Comparison of ENCODE assay signal across 15 cellular contexts in the genomic region with DNA sequence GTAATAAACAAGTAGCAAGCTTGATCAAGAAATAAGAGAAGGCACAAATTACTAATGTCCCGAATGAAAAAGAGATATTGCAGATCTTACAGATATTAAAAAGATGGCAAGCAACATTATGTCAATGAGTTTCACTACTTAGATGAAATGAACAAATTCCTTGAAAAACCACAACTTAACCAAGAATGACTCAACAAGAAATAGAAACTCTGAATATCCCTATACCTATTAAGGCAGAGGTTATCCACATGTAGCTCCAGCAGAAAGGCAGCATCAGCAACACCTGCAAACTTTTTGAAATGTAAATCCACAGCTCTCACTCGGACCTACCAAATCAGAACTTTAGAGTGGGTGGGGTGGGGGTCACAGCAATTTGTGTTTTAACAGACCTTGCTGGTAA. TPM values are rescaled to one million over a fixed set of nuclear protein-coding genes. Genes with fewer than 3 reads are reported as not detected.
A peak's percentile ranks its signal among the peaks of the same experiment; 100 is the strongest.
DNase-seq lines count a peak whose midpoint lies in the region; ATAC-seq and TF ChIP-seq lines count a peak whose summit lies in the region.
"Had no signal": no experiment of that assay in that cellular context is flagged by ENCODE, and none has a peak within 500 bp of the region (broad histone marks: within the 10 kb centered on the region; RNA-seq: fewer than 3 reads in every experiment).

No MANE protein-coding gene starts in this region.

- no peaks in the 10 kb centered on the region for H3K36me3 ChIP-seq in upper lobe of right lung
- H3K36me3 ChIP-seq in body of pancreas (replicated peaks in 1 of 2; ENCODE audit: insufficient read depth in 1 of 2, low read depth in 2 of 2), result no peaks in the 10 kb centered on the region

- H3K4me3 Mint-ChIP-seq in stimulated activated naive CD8-positive, alpha-beta T cell treated with anti-CD3 and anti-CD28 coated beads, Interleukin-15, amount 100 ng/mL, for 72 hours, result no peak overlapping the region
- no peak overlapping the region for H3K4me3 Mint-ChIP-seq in activated T-helper 17 cell treated with anti-CD3 and anti-CD28 coated beads, Interleukin-2, amount 50 U/mL, for 72 hours
- H3K4me3 Mint-ChIP-seq in activated naive CD4-positive, alpha-beta T cell treated with anti-CD3 and anti-CD28 coated beads for 36 hours, result no peak overlapping the region
- H3K4me3 Mint-ChIP-seq in activated CD4-positive, alpha-beta T cell treated with anti-CD3 and anti-CD28 coated beads for 36 hours, result no peak overlapping the region
- H3K4me3 Mint-ChIP-seq: activated T-cell treated with anti-CD3 and anti-CD28 coated beads, Interleukin-2, amount 50 U/mL, for 4 hours; WTC11 had no signal

- DNase-seq in stimulated activated naive CD8-positive, alpha-beta T cell treated with anti-CD3 and anti-CD28 coated beads, Interleukin-15, amount 100 ng/mL, for 72 hours, result no peak
- DNase-seq in stimulated activated naive CD8-positive, alpha-beta T cell treated with anti-CD3 and anti-CD28 coated beads, Interleukin-15, Interleukin-2, amounts not matched to agents 100 U/mL and 50 U/mL, for 24 hours, result no peak
- DNase-seq in activated naive CD4-positive, alpha-beta T cell treated with anti-CD3 and anti-CD28 coated beads for 36 hours, result no peak
- DNase-seq in upper lobe of right lung (no peak), body of pancreas (no peak)
- DNase-seq in activated CD4-positive, alpha-beta T cell treated with anti-CD3 and anti-CD28 coated beads for 36 hours, result no peak
- DNase-seq: activated T-cell treated with anti-CD3 and anti-CD28 coated beads, Interleukin-2, amount 50 U/mL, for 4 hours; DMS79 treated with DMSO at 0.1 percent for 48 hours; NCI-H446; right cardiac atrium; SHP77 had no signal

- peaks cover 10% of the 10 kb centered on the region for H3K27me3 Mint-ChIP-seq in stimulated activated naive CD8-positive, alpha-beta T cell treated with anti-CD3 and anti-CD28 coated beads, Interleukin-15, amount 100 ng/mL, for 72 hours
- no peaks in the 10 kb centered on the region for H3K27me3 Mint-ChIP-seq in activated T-helper 17 cell treated with anti-CD3 and anti-CD28 coated beads, Interleukin-2, amount 50 U/mL, for 72 hours
- H3K27me3 Mint-ChIP-seq in activated naive CD4-positive, alpha-beta T cell treated with anti-CD3 and anti-CD28 coated beads for 36 hours (ENCODE audit: low read depth), result no peaks in the 10 kb centered on the region
- H3K27me3 Mint-ChIP-seq in activated CD4-positive, alpha-beta T cell treated with anti-CD3 and anti-CD28 coated beads for 36 hours, result peaks cover 2% of the 10 kb centered on the region

- TF ChIP-seq POLR2A in body of pancreas (IDR thresholded peaks at IDR 0.05), result no peak

- intact Hi-C loops in activated naive CD4-positive, alpha-beta T cell treated with anti-CD3 and anti-CD28 coated beads for 36 hours (cut with micrococcal nuclease), result no loop called here
- intact Hi-C loops in upper lobe of right lung (cut with DNase I), result no loop called here
- intact Hi-C loops in activated CD4-positive, alpha-beta T cell treated with anti-CD3 and anti-CD28 coated beads for 36 hours (cut with DNase I, micrococcal nuclease), result no loop called here
- intact Hi-C loops in body of pancreas (cut with DNase I), result no loop called here

- H3K27ac ChIP-seq in upper lobe of right lung, result no peak overlapping the region
- H3K27ac ChIP-seq in body of pancreas, result no peak overlapping the region
- H3K27ac ChIP-seq: epithelial cell of prostate had no signal

- CTCF ChIA-PET in activated naive CD4-positive, alpha-beta T cell treated with anti-CD3 and anti-CD28 coated beads for 36 hours (lab: Charles Lee), result no interaction called here
- CTCF ChIA-PET in activated CD4-positive, alpha-beta T cell treated with anti-CD3 and anti-CD28 coated beads for 36 hours (lab: Charles Lee), result interaction anchor here (0.6 kb wide), 1 partner anchor 55 kb away, joined by 3 read pairs; no protein-coding TSS in a partner anchor

- peaks cover 4 to 37% of the 10 kb centered on the region in 2 donors for H3K9me3 Mint-ChIP-seq in stimulated activated naive CD8-positive, alpha-beta T cell treated with anti-CD3 and anti-CD28 coated beads, Interleukin-15, amount 100 ng/mL, for 72 hours
- H3K9me3 Mint-ChIP-seq in activated T-helper 17 cell treated with anti-CD3 and anti-CD28 coated beads, Interleukin-2, amount 50 U/mL, for 72 hours, result peaks cover 15% of the 10 kb centered on the region
- peaks cover 4% of the 10 kb centered on the region for H3K9me3 Mint-ChIP-seq in activated naive CD4-positive, alpha-beta T cell treated with anti-CD3 and anti-CD28 coated beads for 36 hours
- H3K9me3 Mint-ChIP-seq in activated CD4-positive, alpha-beta T cell treated with anti-CD3 and anti-CD28 coated beads for 36 hours (ENCODE audit: low read depth), result peaks cover 2% of the 10 kb centered on the region

- no peaks in the 10 kb centered on the region for H3K4me1 ChIP-seq in upper lobe of right lung
- peaks cover 13% of the 10 kb centered on the region for H3K4me1 ChIP-seq in body of pancreas

- H3K27me3 ChIP-seq in upper lobe of right lung, result no peaks in the 10 kb centered on the region
- H3K27me3 ChIP-seq in body of pancreas, result no peaks in the 10 kb centered on the region

- 59 to 61% methylated on average over 2 of the region's 2 CpGs for WGBS in body of pancreas, 2 donors

- H3K27ac Mint-ChIP-seq in stimulated activated naive CD8-positive, alpha-beta T cell treated with anti-CD3 and anti-CD28 coated beads, Interleukin-15, amount 100 ng/mL, for 72 hours, result no peak overlapping the region
- no peak overlapping the region for H3K27ac Mint-ChIP-seq in activated T-helper 17 cell treated with anti-CD3 and anti-CD28 coated beads, Interleukin-2, amount 50 U/mL, for 72 hours
- no peak overlapping the region for H3K27ac Mint-ChIP-seq in activated naive CD4-positive, alpha-beta T cell treated with anti-CD3 and anti-CD28 coated beads for 36 hours
- H3K27ac Mint-ChIP-seq in activated CD4-positive, alpha-beta T cell treated with anti-CD3 and anti-CD28 coated beads for 36 hours, result no peak overlapping the region
- H3K27ac Mint-ChIP-seq: WTC11 had no signal

- TF ChIP-seq CTCF in upper lobe of right lung (IDR thresholded peaks at IDR 0.05) (no peak), body of pancreas (IDR thresholded peaks at IDR 0.05) (no peak)

- H3K4me1 Mint-ChIP-seq in stimulated activated naive CD8-positive, alpha-beta T cell treated with anti-CD3 and anti-CD28 coated beads, Interleukin-15, amount 100 ng/mL, for 72 hours, result peaks cover 16% of the 10 kb centered on the region
- no peaks in the 10 kb centered on the region for H3K4me1 Mint-ChIP-seq in activated T-helper 17 cell treated with anti-CD3 and anti-CD28 coated beads, Interleukin-2, amount 50 U/mL, for 72 hours
- H3K4me1 Mint-ChIP-seq in activated naive CD4-positive, alpha-beta T cell treated with anti-CD3 and anti-CD28 coated beads for 36 hours (ENCODE audit: low read depth), result no peaks in the 10 kb centered on the region
- no peaks in the 10 kb centered on the region for H3K4me1 Mint-ChIP-seq in activated CD4-positive, alpha-beta T cell treated with anti-CD3 and anti-CD28 coated beads for 36 hours

- no peaks in the 10 kb centered on the region for H3K36me3 Mint-ChIP-seq in activated T-helper 17 cell treated with anti-CD3 and anti-CD28 coated beads, Interleukin-2, amount 50 U/mL, for 72 hours (ENCODE audit: low read depth)
- no peaks in the 10 kb centered on the region for H3K36me3 Mint-ChIP-seq in activated naive CD4-positive, alpha-beta T cell treated with anti-CD3 and anti-CD28 coated beads for 36 hours (ENCODE audit: low read depth)
- no peaks in the 10 kb centered on the region for H3K36me3 Mint-ChIP-seq in activated CD4-positive, alpha-beta T cell treated with anti-CD3 and anti-CD28 coated beads for 36 hours (ENCODE audit: low read depth)

- POLR2A ChIA-PET in activated CD4-positive, alpha-beta T cell treated with anti-CD3 and anti-CD28 coated beads for 36 hours (lab: Charles Lee), result no interaction called here

- ATAC-seq in stimulated activated naive CD8-positive, alpha-beta T cell treated with anti-CD3 and anti-CD28 coated beads, Interleukin-15, amount 100 ng/mL, for 72 hours, result peak; percentile 53
- ATAC-seq in stimulated activated naive CD8-positive, alpha-beta T cell treated with anti-CD3 and anti-CD28 coated beads, Interleukin-15, Interleukin-2, amounts not matched to agents 100 U/mL and 50 U/mL, for 24 hours, result no peak
- ATAC-seq in HG03432 (IDR thresholded peaks at IDR 0.05; ENCODE audit: unreplicated experiment) (peak; percentile 54), upper lobe of right lung (no peak), body of pancreas (no peak)
- peak; percentile 19 for ATAC-seq in activated T-helper 17 cell treated with anti-CD3 and anti-CD28 coated beads, Interleukin-2, amount 50 U/mL, for 72 hours (replicated peaks)
- ATAC-seq in activated CD4-positive, alpha-beta T cell treated with anti-CD3 and anti-CD28 coated beads for 36 hours, result no peak
- ATAC-seq: activated T-cell treated with anti-CD3 and anti-CD28 coated beads, Interleukin-2, amount 50 U/mL, for 4 hours; right cardiac atrium; WTC11 had no signal

- H3K4me3 ChIP-seq in upper lobe of right lung (no peak overlapping the region), body of pancreas (no peak overlapping the region)

- H3K9me3 ChIP-seq in upper lobe of right lung, result no peaks in the 10 kb centered on the region
- H3K9me3 ChIP-seq in body of pancreas, result no peaks in the 10 kb centered on the region

RNA-seq across cellular contexts. Expression of a gene that starts 33.6 kb away (rescaled TPM):
- total RNA-seq in activated T-helper 17 cell treated with anti-CD3 and anti-CD28 coated beads, Interleukin-2, amount 50 U/mL, for 72 hours, result not detected
- not detected for total RNA-seq in activated naive CD4-positive, alpha-beta T cell treated with anti-CD3 and anti-CD28 coated beads for 36 hours
- total RNA-seq in upper lobe of right lung (13.0 TPM), body of pancreas (1 to 10 TPM; 1.8 to 4.9 TPM)
- not detected for total RNA-seq in activated CD4-positive, alpha-beta T cell treated with anti-CD3 and anti-CD28 coated beads for 36 hours
- total RNA-seq: activated T-cell treated with anti-CD3 and anti-CD28 coated beads, Interleukin-2, amount 50 U/mL, for 4 hours had no signal

Comparison
In these comparisons a context has a peak if more than half of its experiments do, and no peak if none do; other contexts are left out.
1. ATAC-seq: peak in stimulated activated naive CD8-positive, alpha-beta T cell treated with anti-CD3 and anti-CD28 coated beads, Interleukin-15, amount 100 ng/mL, for 72 hours (single experiment), HG03432 (single experiment) and activated T-helper 17 cell treated with anti-CD3 and anti-CD28 coated beads, Interleukin-2, amount 50 U/mL, for 72 hours (single experiment); none in stimulated activated naive CD8-positive, alpha-beta T cell treated with anti-CD3 and anti-CD28 coated beads, Interleukin-15, Interleukin-2, amounts not matched to agents 100 U/mL and 50 U/mL, for 24 hours (single experiment), upper lobe of right lung (single experiment), activated CD4-positive, alpha-beta T cell treated with anti-CD3 and anti-CD28 coated beads for 36 hours (single experiment) and body of pancreas (single experiment).